23 cellular contexts compared by ENCODE assay signal in genomic region chr20:35353646-35354045, GRCh38.
"Had no signal": no experiment of that assay in that cellular context is flagged by ENCODE, and none has a peak within 500 bp of the region (broad histone marks: within the 10 kb centered on the region; RNA-seq: fewer than 3 reads in every experiment).

No MANE protein-coding gene starts in this region.

- DNase-seq: colonic mucosa; cortex of kidney; effector CD8-positive, alpha-beta T cell; effector memory CD8-positive, alpha-beta T cell; endodermal cell; erythroblast; esophagus squamous epithelium; foreskin fibroblast; foreskin melanocyte; gastrocnemius medialis; glutamatergic neuron; head of caudate nucleus; heart right ventricle; hippocampal formation; left cardiac atrium; left lung; left ventricle myocardium superior; lower lobe of right lung; mesendoderm; midbrain; naive thymus-derived CD4-positive, alpha-beta T cell had no signal

- H3K4me1 ChIP-seq: heart right ventricle, left lung, lower lobe of right lung had no signal

- H3K27me3 ChIP-seq: colonic mucosa, esophagus squamous epithelium, gastrocnemius medialis, heart right ventricle, left lung had no signal

- H3K9me3 ChIP-seq: colonic mucosa, esophagus squamous epithelium, gastrocnemius medialis, heart right ventricle, left lung, lower lobe of right lung had no signal

- H3K36me3 ChIP-seq: colonic mucosa had no signal

- H3K4me3 ChIP-seq: colonic mucosa, esophagus squamous epithelium, gastrocnemius medialis, heart right ventricle, left lung, lower lobe of right lung had no signal

- ATAC-seq: effector memory CD8-positive, alpha-beta T cell; esophagus mucosa; gastrocnemius medialis; heart right ventricle; left cardiac atrium; left lung; left ventricle myocardium superior; lower lobe of right lung; naive thymus-derived CD4-positive, alpha-beta T cell had no signal

- H3K27ac ChIP-seq: colonic mucosa, epithelial cell of prostate, esophagus squamous epithelium, gastrocnemius medialis, heart right ventricle, left lung, lower lobe of right lung had no signal
